In genomic region chr11:113377606-113378005, GRCh38 we compare ENCODE assay signal across 31 cellular contexts. TPM values are rescaled to one million over a fixed set of nuclear protein-coding genes. Genes with fewer than 3 reads are reported as not detected.
A peak's percentile ranks its signal among the peaks of the same experiment; 100 is the strongest.
DNase-seq lines count a peak whose midpoint lies in the region; ATAC-seq and TF ChIP-seq lines count a peak whose summit lies in the region.
"Had no signal": no experiment of that assay in that cellular context is flagged by ENCODE, and none has a peak within 500 bp of the region (broad histone marks: within the 10 kb centered on the region; RNA-seq: fewer than 3 reads in every experiment).

No MANE protein-coding gene starts in this region.

- no peaks in the 10 kb centered on the region for H3K4me1 ChIP-seq in IMR-90 (ENCODE audit: control insufficient read depth, insufficient read depth, low read length)
- no peaks in the 10 kb centered on the region for H3K4me1 ChIP-seq in H9 (ENCODE audit: insufficient read depth, low read length)
- H3K4me1 ChIP-seq: upper lobe of right lung had no signal

- H2BK20ac ChIP-seq in IMR-90 (ENCODE audit: low read depth, low read length): no peak overlapping the region
- no peak overlapping the region for H2BK20ac ChIP-seq in H9 (ENCODE audit: low read depth, low read length, poor library complexity, severe bottlenecking)

- no peaks in the 10 kb centered on the region for H3K36me3 ChIP-seq in IMR-90 (ENCODE audit: control insufficient read depth, insufficient read depth, low read length)
- H3K36me3 ChIP-seq: adrenal gland, upper lobe of right lung had no signal

- DNase-seq in AG10803 (ENCODE audit: low read depth) (peak; percentile 50), IMR-90 (peak; percentile 5), cardiac fibroblast (ENCODE audit: low read depth in 2 of 2) (peak; percentile 22 to 59), memory B cell (ENCODE audit: low spot score in 2 of 2) (no peak), H9 (no peak), DMS114 treated with DMSO at 0.1 percent for 48 hours (lab: John Stamatoyannopoulos, UW; ENCODE audit: unreplicated experiment) (no peak)
- DNase-seq: activated CD4-positive, CD25-positive, alpha-beta regulatory T cell treated with anti-CD3 and anti-CD28 coated beads, Interleukin-2, amount 50 U/mL, for 72 hours; activated CD8-positive, alpha-beta T cell treated with anti-CD3 and anti-CD28 coated beads for 36 hours; activated gamma-delta T cell treated with Interleukin-2 at 50 U/mL for 16 hours; activated T-cell treated with anti-CD3 and anti-CD28 coated beads for 4 hours; adrenal gland; C1 segment of cervical spinal cord; Calu3; central memory CD4-positive, alpha-beta T cell; dorsolateral prefrontal cortex; NCI-H1436; NCI-H2171 treated with DMSO at 0.1 percent for 48 hours; NCI-H774; OCI-M1; SHP77 treated with DMSO at 0.1 percent for 48 hours; stimulated activated CD4-positive, alpha-beta T cell treated with anti-CD3 and anti-CD28 coated beads, Interleukin-4, amount 100 ng/mL, for 4 hours; stimulated activated naive CD8-positive, alpha-beta T cell treated with anti-CD3 and anti-CD28 coated beads, Interleukin-15, amount 100 ng/mL, for 72 hours; T-cell; upper lobe of right lung had no signal

- no peak overlapping the region for H4K5ac ChIP-seq in IMR-90 (ENCODE audit: low read depth, low read length)
- H4K5ac ChIP-seq in H9 (ENCODE audit: insufficient read length, low read depth, low read length): no peak overlapping the region

- no peaks in the 10 kb centered on the region for H3K9me3 ChIP-seq in IMR-90 (ENCODE audit: control insufficient read depth, insufficient read depth, low read length)
- H3K9me3 ChIP-seq in H9 (ENCODE audit: control insufficient read depth, low read depth, low read length): no peaks in the 10 kb centered on the region
- H3K9me3 ChIP-seq: adrenal gland, upper lobe of right lung had no signal

- H3K9me3 Mint-ChIP-seq in memory B cell: no peaks in the 10 kb centered on the region
- H3K9me3 Mint-ChIP-seq in H9: no peaks in the 10 kb centered on the region
- H3K9me3 Mint-ChIP-seq: activated CD8-positive, alpha-beta T cell treated with anti-CD3 and anti-CD28 coated beads for 36 hours; stimulated activated naive CD8-positive, alpha-beta T cell treated with anti-CD3 and anti-CD28 coated beads, Interleukin-15, amount 100 ng/mL, for 72 hours had no signal

- H3K27me3 ChIP-seq in IMR-90 (ENCODE audit: control insufficient read depth, insufficient read depth, low read length): peaks cover 9% of the 10 kb centered on the region
- no peaks in the 10 kb centered on the region for H3K27me3 ChIP-seq in H9 (ENCODE audit: insufficient read depth, low read length)
- H3K27me3 ChIP-seq: adrenal gland, dorsolateral prefrontal cortex, upper lobe of right lung had no signal

- dilution Hi-C loops in IMR-90 (cut with HindIII; ENCODE audit: low sequenced_read_pairs, unreplicated experiment): no loop called here

- H4K20me1 ChIP-seq in IMR-90 (ENCODE audit: insufficient read depth, low read length) (no peaks in the 10 kb centered on the region), H9 (ENCODE audit: control insufficient read depth, insufficient read depth, insufficient read length) (no peaks in the 10 kb centered on the region)

- intact Hi-C loops in IMR-90 (cut with micrococcal nuclease): no loop called here

- H3K23ac ChIP-seq in IMR-90 (ENCODE audit: low read depth, low read length) (no peak overlapping the region), H9 (ENCODE audit: insufficient read length, low read depth, low read length) (no peak overlapping the region)

- no peak overlapping the region for H3K9ac ChIP-seq in IMR-90 (ENCODE audit: low read depth, low read length)
- H3K9ac ChIP-seq in H9 (ENCODE audit: extremely low read depth, insufficient read length, low read length): no peak overlapping the region

- H4K8ac ChIP-seq in IMR-90 (ENCODE audit: low read depth in 2 of 2, low read length in 2 of 2): no peak overlapping the region
- H4K8ac ChIP-seq in H9 (replicated peaks; ENCODE audit: insufficient read length, low read depth, low read length): no peak overlapping the region

- H3K4me3 Mint-ChIP-seq in memory B cell (no peak overlapping the region), H9 (no peak overlapping the region)
- H3K4me3 Mint-ChIP-seq: activated CD8-positive, alpha-beta T cell treated with anti-CD3 and anti-CD28 coated beads for 36 hours; stimulated activated naive CD8-positive, alpha-beta T cell treated with anti-CD3 and anti-CD28 coated beads, Interleukin-15, amount 100 ng/mL, for 72 hours; T-cell had no signal

- H3K4ac ChIP-seq in IMR-90 (ENCODE audit: low read depth, low read length): no peak overlapping the region
- H3K4ac ChIP-seq in H9 (ENCODE audit: low read depth, low read length): no peak overlapping the region

- H2BK15ac ChIP-seq in IMR-90 (ENCODE audit: low read depth, low read length): no peak overlapping the region
- no peak overlapping the region for H2BK15ac ChIP-seq in H9 (ENCODE audit: low read depth, low read length)

- no TSS peak for BruUV-seq in IMR-90 (replicated peaks; lab: Mats Ljungman, UMichigan)

- H3K27ac Mint-ChIP-seq in memory B cell (peak overlapping the region; percentile 89), H9 (no peak overlapping the region; a peak in 2 of 7 replicates)
- H3K27ac Mint-ChIP-seq: activated CD8-positive, alpha-beta T cell treated with anti-CD3 and anti-CD28 coated beads for 36 hours; T-cell had no signal

- H2BK5ac ChIP-seq in IMR-90 (ENCODE audit: low read depth, low read length, poor library complexity, severe bottlenecking): no peak overlapping the region
- no peak overlapping the region for H2BK5ac ChIP-seq in H9 (ENCODE audit: insufficient read length, low read length)

- H3K18ac ChIP-seq in IMR-90 (ENCODE audit: low read depth, low read length) (no peak overlapping the region), H9 (ENCODE audit: insufficient read length, low read depth, low read length) (no peak overlapping the region)

- POLR2A ChIA-PET in IMR-90 (lab: Charles Lee; ENCODE audit: unreplicated experiment): no interaction called here

- no peak overlapping the region for H3K27ac ChIP-seq in IMR-90 (ENCODE audit: insufficient read depth, low read length)
- no peak overlapping the region for H3K27ac ChIP-seq in H9 (ENCODE audit: insufficient read length, low read depth, low read length)
- H3K27ac ChIP-seq: adrenal gland, dorsolateral prefrontal cortex, upper lobe of right lung had no signal

- no peaks in the 10 kb centered on the region for H3K79me1 ChIP-seq in IMR-90 (ENCODE audit: low read depth in 1 of 2, low read length in 2 of 2)
- H3K79me1 ChIP-seq in H9 (ENCODE audit: insufficient read depth, low read depth, low read length, poor library complexity, severe bottlenecking): no peaks in the 10 kb centered on the region

- WGBS in IMR-90 (ENCODE audit: extremely low coverage in 2 of 2, insufficient read length in 1 of 2), 2 experiments: 57% methylated on average over 1 of the region's 5 CpGs; no CpG with 5 or more reads in 1 of the 2 experiments
- no CpG with 5 or more reads among the region's 5 CpGs for WGBS in H9 (ENCODE audit: extremely low coverage, insufficient read length, low lambda C conversion rate)

- no peak overlapping the region for H2AK9ac ChIP-seq in IMR-90 (replicated peaks; ENCODE audit: low read depth, low read length, poor library complexity)

- H3K36me3 Mint-ChIP-seq in memory B cell: peaks cover 23% of the 10 kb centered on the region
- no peaks in the 10 kb centered on the region for H3K36me3 Mint-ChIP-seq in H9 (ENCODE audit: insufficient read depth in 1 of 3, low read depth in 3 of 3)

- H4K91ac ChIP-seq in IMR-90 (ENCODE audit: insufficient read depth, low read depth, low read length) (no peak overlapping the region), H9 (ENCODE audit: insufficient read length, low read depth, low read length) (no peak overlapping the region)

- no peak overlapping the region for H2BK12ac ChIP-seq in H9 (ENCODE audit: insufficient read length, low read depth, low read length)

- TF ChIP-seq POLR2A in IMR-90 (IDR thresholded peaks at IDR 0.05; ENCODE audit: low read depth, low read length): no peak

- TF ChIP-seq CTCF in AG10803 (conservative IDR thresholded peaks at IDR 0.05; ENCODE audit: low read length): no peak
- no peak for TF ChIP-seq CTCF in IMR-90 (conservative IDR thresholded peaks at IDR 0.05; ENCODE audit: low read depth, low read length)
- no peak for TF ChIP-seq CTCF in cardiac fibroblast (IDR thresholded peaks at IDR 0.05; ENCODE audit: low read depth, low read length)
- no peak for TF ChIP-seq CTCF in H9 (conservative IDR thresholded peaks at IDR 0.05)

- no peak overlapping the region for H2AFZ ChIP-seq in IMR-90 (replicated peaks; ENCODE audit: low read length, poor library complexity)
- H2AFZ ChIP-seq in H9 (ENCODE audit: low read length): no peak overlapping the region

- H3K4me3 ChIP-seq in AG10803 (ENCODE audit: low read length) (no peak overlapping the region), IMR-90 (ENCODE audit: insufficient read depth, low read depth, low read length) (no peak overlapping the region), cardiac fibroblast (replicated peaks in 1 of 2; ENCODE audit: low read depth in 2 of 2, low read length in 2 of 2) (no peak overlapping the region)
- H3K4me3 ChIP-seq: adrenal gland, dorsolateral prefrontal cortex, K562, lung, upper lobe of right lung had no signal

- no peak for TF ChIP-seq RAD21 in IMR-90 (IDR thresholded peaks at IDR 0.05; ENCODE audit: low read length)

- H2AK5ac ChIP-seq in IMR-90 (ENCODE audit: low read depth, low read length) (no peak overlapping the region), H9 (ENCODE audit: insufficient read length, low read length) (no peak overlapping the region)

- H3K27me3 Mint-ChIP-seq in memory B cell (no peaks in the 10 kb centered on the region), H9 (ENCODE audit: low read depth) (no peaks in the 10 kb centered on the region; the same call in none of the 2 replicates)
- H3K27me3 Mint-ChIP-seq: activated CD8-positive, alpha-beta T cell treated with anti-CD3 and anti-CD28 coated beads for 36 hours; stimulated activated naive CD8-positive, alpha-beta T cell treated with anti-CD3 and anti-CD28 coated beads, Interleukin-15, amount 100 ng/mL, for 72 hours had no signal

- CTCF ChIA-PET in IMR-90 (lab: Yijun Ruan, JAX): no interaction called here

- ATAC-seq in IMR-90 (ENCODE audit: low read depth) (no peak), memory B cell (ENCODE audit: low read depth) (no peak), GM21529 (IDR thresholded peaks at IDR 0.05; ENCODE audit: unreplicated experiment) (no peak), HG02678 (IDR thresholded peaks at IDR 0.05; ENCODE audit: unreplicated experiment) (no peak)
- ATAC-seq: activated CD8-positive, alpha-beta T cell treated with anti-CD3 and anti-CD28 coated beads for 36 hours; HCT116; K562; stimulated activated naive CD8-positive, alpha-beta T cell treated with anti-CD3 and anti-CD28 coated beads, Interleukin-15, amount 100 ng/mL, for 72 hours; T-cell; upper lobe of right lung had no signal

- H3K4me2 ChIP-seq in IMR-90 (ENCODE audit: low read depth, low read length) (no peak overlapping the region), H9 (ENCODE audit: insufficient read depth, insufficient read length, low read length) (no peak overlapping the region)

- in situ Hi-C loops in IMR-90 (cut with MboI; ENCODE audit: low sequenced_read_pairs): no loop called here

- H3K23me2 ChIP-seq in H9 (ENCODE audit: insufficient read length, low read depth, low read length, poor library complexity, severe bottlenecking): no peaks in the 10 kb centered on the region

- no peaks in the 10 kb centered on the region for H3K79me2 ChIP-seq in H9 (ENCODE audit: insufficient read depth, low read length)

- H3K14ac ChIP-seq in IMR-90 (replicated peaks; ENCODE audit: low read depth, low read length) (no peak overlapping the region), H9 (ENCODE audit: insufficient read depth, low read length) (no peak overlapping the region)

- H2BK120ac ChIP-seq in IMR-90 (ENCODE audit: low read depth, low read length) (no peak overlapping the region), H9 (ENCODE audit: low read depth, low read length, poor library complexity, severe bottlenecking) (no peak overlapping the region)

- H3K9me1 ChIP-seq in IMR-90 (ENCODE audit: insufficient read depth, low read length): no peaks in the 10 kb centered on the region

- H3K4me1 Mint-ChIP-seq in memory B cell (peaks cover 17% of the 10 kb centered on the region), H9 (peaks cover 14 to 16% of the 10 kb centered on the region in 2 experiments)
- H3K4me1 Mint-ChIP-seq: stimulated activated naive CD8-positive, alpha-beta T cell treated with anti-CD3 and anti-CD28 coated beads, Interleukin-15, amount 100 ng/mL, for 72 hours; T-cell had no signal

- H3K56ac ChIP-seq in IMR-90 (ENCODE audit: extremely low read depth, insufficient read depth, low read length) (no peak overlapping the region), H9 (ENCODE audit: insufficient read length, low read depth, low read length) (no peak overlapping the region)

- H3T11ph ChIP-seq in H9 (ENCODE audit: low read length): no peak overlapping the region

RNA-seq across cellular contexts. Expression of gene ANKK1, which starts 10.0 kb away (rescaled TPM):
- total RNA-seq in IMR-90 (2012; rRNA removed) (not detected in 2 replicates), H9 (2021) (0.11 and 0.20 TPM in 2 replicates)
- polyA plus RNA-seq in IMR-90 (2012; rRNA removed): not detected in 2 replicates
- polyA plus RNA-seq in IMR-90 (2012; cell fraction: cytosol; rRNA removed): not detected in 2 replicates
- polyA plus RNA-seq in IMR-90 (2012; cell fraction: nucleus; rRNA removed; ENCODE audit: low replicate concordance): 0.06 and 0.09 TPM in 2 replicates
- total RNA-seq: activated CD8-positive, alpha-beta T cell treated with anti-CD3 and anti-CD28 coated beads for 36 hours; G401; K562; myocyte; upper lobe of right lung had no signal
- polyA plus RNA-seq: K562 had no signal

Comparison
In these comparisons a context has a peak if more than half of its experiments do, and no peak if none do; other contexts are left out.
1. DNase-seq: peak in AG10803 (single experiment), IMR-90 (single experiment) and cardiac fibroblast (2 of 2); none in memory B cell (0 of 2), H9 (single experiment) and DMS114 treated with DMSO at 0.1 percent for 48 hours (single experiment).